27 cellular contexts compared by ENCODE assay signal in genomic region chr6:33259032-33259431, GRCh38.
"Had no signal": no experiment of that assay in that cellular context is flagged by ENCODE, and none has a peak within 500 bp of the region (broad histone marks: within the 10 kb centered on the region; RNA-seq: fewer than 3 reads in every experiment).

No MANE protein-coding gene starts in this region.

- H3K4me1 Mint-ChIP-seq: brain had no signal

- H3K4me3 Mint-ChIP-seq: activated CD4-positive, alpha-beta T cell treated with anti-CD3 and anti-CD28 coated beads for 36 hours; activated CD8-positive, alpha-beta T cell treated with anti-CD3 and anti-CD28 coated beads for 36 hours; activated T-cell treated with anti-CD3 and anti-CD28 coated beads, Interleukin-2, amount 50 U/mL, for 72 hours; brain; T-cell had no signal

- H3K27ac ChIP-seq: WERI-Rb-1 had no signal

- DNase-seq: activated CD4-positive, alpha-beta T cell treated with anti-CD3 and anti-CD28 coated beads for 36 hours; activated CD4-positive, alpha-beta T cell treated with anti-CD3 and anti-CD28 coated beads, Interleukin-2, amount 50 U/mL, for 1 hour; activated CD8-positive, alpha-beta memory T cell treated with anti-CD3 and anti-CD28 coated beads, Interleukin-2, amount 50 U/mL, for 4 hours; activated CD8-positive, alpha-beta T cell treated with anti-CD3 and anti-CD28 coated beads for 36 hours; activated gamma-delta T cell treated with Interleukin-2 at 50 U/mL for 16 hours; activated naive CD4-positive, alpha-beta T cell treated with anti-CD3 and anti-CD28 coated beads, Interleukin-2, amount 50 U/mL, for 16 hours; activated T-cell treated with anti-CD3 and anti-CD28 coated beads, Interleukin-2, amount 50 U/mL, for 72 hours; cerebellar nuclear complex; IMR-90; KG1; NCI-H1092; NCI-H1417; NCI-H1930; NCI-H2171; NCI-H345; NCI-H510A; NCI-H526 treated with DMSO at 0.1 percent for 48 hours; NCI-H82; NK-92 treated with Interleukin-12 subunit alpha and Interleukin-12 subunit beta, amount 100 ng/mL, for 24 hours; OCI-M1; SIG-M5; T-cell; T-helper 2 cell; T1000; WERI-Rb-1 had no signal

- ATAC-seq: activated CD4-positive, alpha-beta T cell treated with anti-CD3 and anti-CD28 coated beads for 36 hours; activated CD8-positive, alpha-beta T cell treated with anti-CD3 and anti-CD28 coated beads for 36 hours; activated T-cell treated with anti-CD3 and anti-CD28 coated beads, Interleukin-2, amount 50 U/mL, for 72 hours; T-cell had no signal

- H3K9me3 Mint-ChIP-seq: activated CD8-positive, alpha-beta T cell treated with anti-CD3 and anti-CD28 coated beads for 36 hours; activated T-cell treated with anti-CD3 and anti-CD28 coated beads, Interleukin-2, amount 50 U/mL, for 72 hours; activated T-helper 2 cell treated with anti-CD3 and anti-CD28 coated beads, Interferon-gamma antibody, Interleukin-2, Interleukin-4, amounts not matched to agents 10 μg/mL and 5 μg/mL and 100 μg/mL, durations not matched to agents 14 hours and 24 hours and 36 hours; brain; T-cell had no signal

- H3K27ac Mint-ChIP-seq: activated CD4-positive, alpha-beta T cell treated with anti-CD3 and anti-CD28 coated beads for 36 hours; activated CD8-positive, alpha-beta T cell treated with anti-CD3 and anti-CD28 coated beads for 36 hours; activated T-cell treated with anti-CD3 and anti-CD28 coated beads, Interleukin-2, amount 50 U/mL, for 72 hours; activated T-helper 2 cell treated with anti-CD3 and anti-CD28 coated beads, Interferon-gamma antibody, Interleukin-2, Interleukin-4, amounts not matched to agents 10 μg/mL and 5 μg/mL and 100 μg/mL, durations not matched to agents 14 hours and 24 hours and 36 hours; brain; T-cell had no signal

- H3K27me3 Mint-ChIP-seq: activated CD4-positive, alpha-beta T cell treated with anti-CD3 and anti-CD28 coated beads for 36 hours; activated CD8-positive, alpha-beta T cell treated with anti-CD3 and anti-CD28 coated beads for 36 hours; T-cell had no signal
